Comparison of ENCODE assay signal across 8 cellular contexts in the genomic region with DNA sequence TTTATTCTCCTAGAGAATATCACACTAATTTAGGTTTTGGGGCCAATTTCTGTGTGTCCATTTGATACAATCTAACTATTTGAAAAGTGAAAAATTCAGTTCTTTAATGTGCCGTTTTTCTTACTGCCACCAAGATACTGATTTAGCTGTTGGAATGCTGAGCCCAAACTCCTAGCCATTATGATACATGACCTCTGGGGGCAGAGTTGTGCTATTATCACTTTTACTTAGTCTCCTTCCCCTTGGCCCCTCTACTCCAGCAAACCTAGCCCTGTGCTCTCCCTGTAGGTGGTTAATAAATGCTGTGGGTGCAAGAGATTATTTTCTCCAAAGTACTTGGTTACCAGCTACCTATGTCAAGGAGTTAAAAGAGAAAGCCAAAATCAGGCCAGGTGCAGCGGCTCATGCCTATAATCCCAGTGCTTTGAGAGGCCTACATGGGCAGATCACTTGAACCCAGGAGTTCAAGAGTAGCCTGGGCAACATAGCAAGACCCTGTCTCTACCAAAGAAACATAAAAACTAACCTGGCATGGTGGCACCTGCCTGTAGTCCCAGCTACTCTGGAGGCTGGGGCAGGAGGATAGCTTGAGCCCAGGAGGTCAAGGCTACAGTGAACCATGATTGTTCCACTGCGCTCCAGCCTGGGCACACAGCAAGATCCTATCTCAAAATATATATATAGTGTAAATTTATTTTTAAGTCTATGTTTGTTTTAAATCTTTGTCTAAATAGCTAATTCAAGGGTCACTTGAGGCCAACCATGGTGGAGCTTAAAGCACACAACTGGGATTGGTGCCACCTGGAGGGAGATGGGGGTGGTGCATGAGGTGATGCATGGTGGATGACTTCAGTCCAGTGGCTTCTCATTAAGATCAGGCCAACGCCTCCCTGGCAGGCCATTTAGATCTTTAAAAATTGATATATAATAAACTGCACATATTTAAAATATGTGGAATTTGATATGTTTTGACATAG.
DNase-seq lines count a peak whose midpoint lies in the region; ATAC-seq, FAIRE-seq and TF ChIP-seq lines count a peak whose summit lies in the region.

No MANE protein-coding gene starts in this region.

- intact Hi-C loops in left ventricle myocardium inferior (cut with micrococcal nuclease): no loop called here

- no peak for ATAC-seq in HG02885 (IDR thresholded peaks at IDR 0.05; ENCODE audit: poor library complexity, unreplicated experiment)

- H3K36me3 ChIP-seq in left ventricle myocardium inferior: no peaks in the 10 kb centered on the region

- TF ChIP-seq CTCF in left ventricle myocardium inferior (IDR thresholded peaks at IDR 0.05; ENCODE audit: borderline replicate concordance): peak; percentile 56

- DNase-seq in NOMO-1 (lab: John Stamatoyannopoulos, UW; ENCODE audit: unreplicated experiment in 2 of 2) (peak; percentile 24 to 26), NOMO-1 treated with dmso at 0.1 percent for 144 hours (lab: John Stamatoyannopoulos, UW; ENCODE audit: unreplicated experiment) (no peak), M059J (ENCODE audit: low read depth) (peak; percentile 51), left ventricle myocardium inferior (no peak), RCC 7860 (ENCODE audit: low spot score) (no peak)
- peak; percentile 48 for DNase-seq in activated T-cell treated with anti-CD3 and anti-CD28 coated beads, Interleukin-2, amount 50 U/mL, for 1 hour
- DNase-seq in stimulated activated CD8-positive, alpha-beta memory T cell treated with anti-CD3 and anti-CD28 coated beads, Interleukin-12 subunit alpha, Interleukin-12 subunit beta, amount 100 ng/mL, for 1 hour (ENCODE audit: low read depth): peak; percentile 12

- H3K4me3 ChIP-seq in left ventricle myocardium inferior: no peak overlapping the region

- no peak for FAIRE-seq in RCC 7860 (lab: Jason Lieb, UNC)

- H3K4me1 ChIP-seq in left ventricle myocardium inferior: no peaks in the 10 kb centered on the region

- H3K27me3 ChIP-seq in left ventricle myocardium inferior (ENCODE audit: low read depth): no peaks in the 10 kb centered on the region

- peaks cover 13% of the 10 kb centered on the region for H3K9me3 ChIP-seq in left ventricle myocardium inferior (replicated peaks)

- no peak overlapping the region for H3K27ac ChIP-seq in left ventricle myocardium inferior (replicated peaks)

Comparison
In these comparisons a context has a peak if more than half of its experiments do, and no peak if none do; other contexts are left out.
1. DNase-seq: peak in NOMO-1 (2 of 2), M059J (single experiment), activated T-cell treated with anti-CD3 and anti-CD28 coated beads, Interleukin-2, amount 50 U/mL, for 1 hour (single experiment) and stimulated activated CD8-positive, alpha-beta memory T cell treated with anti-CD3 and anti-CD28 coated beads, Interleukin-12 subunit alpha, Interleukin-12 subunit beta, amount 100 ng/mL, for 1 hour (single experiment); none in NOMO-1 treated with dmso at 0.1 percent for 144 hours (single experiment), left ventricle myocardium inferior (single experiment) and RCC 7860 (single experiment).